15 cellular contexts compared by ENCODE assay signal in genomic region chr7:6172331-6173295, GRCh38.
DNase-seq lines count a peak whose midpoint lies in the region; ATAC-seq, FAIRE-seq and TF ChIP-seq lines count a peak whose summit lies in the region.
"Had no signal": no experiment of that assay in that cellular context is flagged by ENCODE, and none has a peak within 500 bp of the region (broad histone marks: within the 10 kb centered on the region; RNA-seq: fewer than 3 reads in every experiment).

No MANE protein-coding gene starts in this region.

- FAIRE-seq in RCC 7860 (lab: Jason Lieb, UNC) = no peak
- FAIRE-seq: D721Med had no signal

- TF ChIP-seq CTCF in left ventricle myocardium inferior (IDR thresholded peaks at IDR 0.05; ENCODE audit: borderline replicate concordance) (no peak), glutamatergic neuron (IDR thresholded peaks at IDR 0.05; ENCODE audit: partially characterized antibody, unreplicated experiment) (no peak), coronary artery (IDR thresholded peaks at IDR 0.05) (no peak)

- H3K4me3 ChIP-seq in left ventricle myocardium inferior = no peak overlapping the region
- H3K4me3 ChIP-seq in coronary artery = no peak overlapping the region
- H3K4me3 ChIP-seq: skin epidermis had no signal

- H3K27ac ChIP-seq in left ventricle myocardium inferior (replicated peaks) = peak overlapping the region; percentile 63
- no peak overlapping the region for H3K27ac ChIP-seq in coronary artery
- H3K27ac ChIP-seq: skin epidermis had no signal

- peaks cover 20% of the 10 kb centered on the region for H3K4me1 Mint-ChIP-seq in glutamatergic neuron (ENCODE audit: low read depth, unreplicated experiment)
- H3K4me1 Mint-ChIP-seq in stimulated activated effector memory CD8-positive, alpha-beta T cell treated with anti-CD3 and anti-CD28 coated beads, Interleukin-12 subunit alpha, Interleukin-12 subunit beta, amount 100 ng/mL, for 72 hours = peaks cover 5% of the 10 kb centered on the region
- H3K4me1 Mint-ChIP-seq: activated naive CD8-positive, alpha-beta T cell treated with anti-CD3 and anti-CD28 coated beads, Interleukin-2, amount 10 ng/mL, durations not matched to agents 7 days and 5 days; T-cell had no signal

- intact Hi-C loops in left ventricle myocardium inferior (cut with micrococcal nuclease) = no loop called here
- intact Hi-C loops in left ventricle myocardium superior (cut with micrococcal nuclease) = loop anchor here (10.0 kb wide), 1 partner anchor 92 kb away; no protein-coding TSS in a partner anchor

- H3K9me3 Mint-ChIP-seq in glutamatergic neuron (ENCODE audit: unreplicated experiment) = peaks cover 6% of the 10 kb centered on the region
- H3K9me3 Mint-ChIP-seq in stimulated activated effector memory CD8-positive, alpha-beta T cell treated with anti-CD3 and anti-CD28 coated beads, Interleukin-12 subunit alpha, Interleukin-12 subunit beta, amount 100 ng/mL, for 72 hours = no peaks in the 10 kb centered on the region
- H3K9me3 Mint-ChIP-seq: activated naive CD8-positive, alpha-beta T cell treated with anti-CD3 and anti-CD28 coated beads, Interleukin-2, amount 10 ng/mL, durations not matched to agents 7 days and 5 days; T-cell had no signal

- H3K36me3 Mint-ChIP-seq in glutamatergic neuron (ENCODE audit: unreplicated experiment) = no peaks in the 10 kb centered on the region
- H3K36me3 Mint-ChIP-seq in stimulated activated effector memory CD8-positive, alpha-beta T cell treated with anti-CD3 and anti-CD28 coated beads, Interleukin-12 subunit alpha, Interleukin-12 subunit beta, amount 100 ng/mL, for 72 hours = peaks cover 6% of the 10 kb centered on the region
- H3K36me3 Mint-ChIP-seq: activated naive CD8-positive, alpha-beta T cell treated with anti-CD3 and anti-CD28 coated beads, Interleukin-2, amount 10 ng/mL, durations not matched to agents 7 days and 5 days had no signal

- H3K36me3 ChIP-seq in left ventricle myocardium inferior = peaks cover 59% of the 10 kb centered on the region

- no peak for DNase-seq in left ventricle myocardium inferior
- DNase-seq in left ventricle myocardium superior = no peak
- DNase-seq in RCC 7860 (ENCODE audit: low spot score) = peak; percentile 38
- no peak for DNase-seq in glutamatergic neuron
- DNase-seq in stimulated activated effector memory CD8-positive, alpha-beta T cell treated with anti-CD3 and anti-CD28 coated beads, Interleukin-12 subunit alpha, Interleukin-12 subunit beta, amount 100 ng/mL, for 72 hours (ENCODE audit: low spot score in 2 of 2) = no peak
- DNase-seq in coronary artery (ENCODE audit: low spot score) = no peak
- DNase-seq in NCI-H1436 (lab: John Stamatoyannopoulos, UW) = no peak
- DNase-seq: activated CD4-positive, alpha-beta T cell treated with anti-CD3 and anti-CD28 coated beads for 1 hour; activated naive CD8-positive, alpha-beta T cell treated with anti-CD3 and anti-CD28 coated beads, Interleukin-2, amount 10 ng/mL, durations not matched to agents 7 days and 5 days; central memory CD4-positive, alpha-beta T cell; NCI-H1092 treated with DMSO at 0.1 percent for 48 hours; T-cell had no signal

- no peaks in the 10 kb centered on the region for H3K27me3 ChIP-seq in left ventricle myocardium inferior (ENCODE audit: low read depth)

- no peak overlapping the region for H3K27ac Mint-ChIP-seq in glutamatergic neuron (ENCODE audit: unreplicated experiment)
- peak overlapping the region; percentile 43 for H3K27ac Mint-ChIP-seq in stimulated activated effector memory CD8-positive, alpha-beta T cell treated with anti-CD3 and anti-CD28 coated beads, Interleukin-12 subunit alpha, Interleukin-12 subunit beta, amount 100 ng/mL, for 72 hours
- H3K27ac Mint-ChIP-seq: activated naive CD8-positive, alpha-beta T cell treated with anti-CD3 and anti-CD28 coated beads, Interleukin-2, amount 10 ng/mL, durations not matched to agents 7 days and 5 days; T-cell had no signal

- H3K27me3 Mint-ChIP-seq in glutamatergic neuron (ENCODE audit: unreplicated experiment) = peaks cover 3% of the 10 kb centered on the region
- H3K27me3 Mint-ChIP-seq: activated naive CD8-positive, alpha-beta T cell treated with anti-CD3 and anti-CD28 coated beads, Interleukin-2, amount 10 ng/mL, durations not matched to agents 7 days and 5 days; T-cell had no signal

- no peak for ATAC-seq in left ventricle myocardium superior
- ATAC-seq in stimulated activated effector memory CD8-positive, alpha-beta T cell treated with anti-CD3 and anti-CD28 coated beads, Interleukin-12 subunit alpha, Interleukin-12 subunit beta, amount 100 ng/mL, for 72 hours = no peak
- no peak for ATAC-seq in HG03135 (IDR thresholded peaks at IDR 0.05; ENCODE audit: unreplicated experiment)
- ATAC-seq: T-cell had no signal

- H3K4me3 Mint-ChIP-seq in glutamatergic neuron (ENCODE audit: unreplicated experiment) = peak overlapping the region; percentile 34
- H3K4me3 Mint-ChIP-seq in stimulated activated effector memory CD8-positive, alpha-beta T cell treated with anti-CD3 and anti-CD28 coated beads, Interleukin-12 subunit alpha, Interleukin-12 subunit beta, amount 100 ng/mL, for 72 hours = no peak overlapping the region
- H3K4me3 Mint-ChIP-seq: activated naive CD8-positive, alpha-beta T cell treated with anti-CD3 and anti-CD28 coated beads, Interleukin-2, amount 10 ng/mL, durations not matched to agents 7 days and 5 days; T-cell had no signal

- H3K9me3 ChIP-seq in left ventricle myocardium inferior (replicated peaks) = no peaks in the 10 kb centered on the region

- peaks cover 73% of the 10 kb centered on the region for H3K4me1 ChIP-seq in left ventricle myocardium inferior
